In genomic region chr1:84073266-84073665, GRCh38 we compare ENCODE assay signal across 14 cellular contexts.
DNase-seq lines count a peak whose midpoint lies in the region; ATAC-seq, FAIRE-seq and TF ChIP-seq lines count a peak whose summit lies in the region.
"Had no signal": no experiment of that assay in that cellular context is flagged by ENCODE, and none has a peak within 500 bp of the region (broad histone marks: within the 10 kb centered on the region; RNA-seq: fewer than 3 reads in every experiment).

No MANE protein-coding gene starts in this region.

- no peaks in the 10 kb centered on the region; the same call in 1 of the 2 replicates for H3F3A ChIP-seq in MM.1S (ENCODE audit: insufficient read depth, low read length)

- FAIRE-seq in pancreas (lab: Jason Lieb, UNC): no peak
- FAIRE-seq: H1 had no signal

- peak; percentile 34 for DNase-seq in AG04449 (ENCODE audit: low read depth, low spot score)
- peak; percentile 12 for DNase-seq in HFFc6
- peak; percentile 66 for DNase-seq in amniotic epithelial cell (ENCODE audit: low read depth)
- peak; percentile 53 for DNase-seq in fibroblast of peridontal ligament (ENCODE audit: extremely low read depth)
- no peak for DNase-seq in pancreas
- DNase-seq in cardiac septum (ENCODE audit: low spot score): no peak
- DNase-seq in MM.1S: no peak
- DNase-seq: COR-L47, GF-D8, NCI-H1930, NCI-H510A treated with DMSO at 0.1 percent for 48 hours had no signal

- H3K36me3 ChIP-seq in pancreas (no peaks in the 10 kb centered on the region), MM.1S (replicated peaks; ENCODE audit: insufficient read depth, low read length) (no peaks in the 10 kb centered on the region)

- H3K27me3 ChIP-seq in pancreas (no peaks in the 10 kb centered on the region), MM.1S (replicated peaks; ENCODE audit: insufficient read depth, low read length) (no peaks in the 10 kb centered on the region)

- H3K9me3 Mint-ChIP-seq in HFFc6: peaks cover 26% of the 10 kb centered on the region

- H3K9me3 ChIP-seq in pancreas (no peaks in the 10 kb centered on the region), MM.1S (replicated peaks; ENCODE audit: insufficient read depth, low read length) (no peaks in the 10 kb centered on the region)

- no peak overlapping the region for H3K27ac Mint-ChIP-seq in HFFc6
- H3K27ac Mint-ChIP-seq: CD14-positive monocyte had no signal

- H3K4me2 ChIP-seq in MM.1S (ENCODE audit: low read depth, low read length): no peak overlapping the region

- H3K79me2 ChIP-seq in MM.1S (ENCODE audit: low read length): no peaks in the 10 kb centered on the region

- H3K27me3 Mint-ChIP-seq in HFFc6 (ENCODE audit: insufficient read depth): no peaks in the 10 kb centered on the region

- H4K20me1 ChIP-seq in MM.1S (ENCODE audit: insufficient read depth, low read length): no peaks in the 10 kb centered on the region

- no peaks in the 10 kb centered on the region for H3K9me2 ChIP-seq in MM.1S (replicated peaks; ENCODE audit: insufficient read depth, low read length)

- TF ChIP-seq CTCF in AG04449 (IDR thresholded peaks at IDR 0.05; ENCODE audit: insufficient read depth, low read length, missing control alignments): no peak
- TF ChIP-seq CTCF in HFFc6 (IDR thresholded peaks at IDR 0.05): no peak
- TF ChIP-seq CTCF in pancreas (IDR thresholded peaks at IDR 0.05): no peak
- no peak for TF ChIP-seq CTCF in MM.1S (IDR thresholded peaks at IDR 0.05; ENCODE audit: low read length)

- ATAC-seq in GM18868 (IDR thresholded peaks at IDR 0.05; ENCODE audit: unreplicated experiment): no peak
- ATAC-seq in pancreas: no peak

- no peak overlapping the region for H3K9ac ChIP-seq in MM.1S (ENCODE audit: low read length)

- 72 to 87% methylated on average over 3 of the region's 3 CpGs for WGBS in pancreas, 2 donors

- H3K4me1 ChIP-seq in pancreas (no peaks in the 10 kb centered on the region), MM.1S (ENCODE audit: low read length) (no peaks in the 10 kb centered on the region)

- CTCF ChIA-PET in AG04449 (lab: Yijun Ruan, JAX): no interaction called here

- H3K4me3 ChIP-seq in AG04449 (ENCODE audit: low read depth, low read length) (no peak overlapping the region), pancreas (no peak overlapping the region), MM.1S (ENCODE audit: low read length) (no peak overlapping the region)

- peaks cover 12% of the 10 kb centered on the region for H3K36me3 Mint-ChIP-seq in HFFc6 (ENCODE audit: low read depth)

- no peak overlapping the region for H3K4me3 Mint-ChIP-seq in HFFc6
- H3K4me3 Mint-ChIP-seq: CD14-positive monocyte had no signal

- H3K4me1 Mint-ChIP-seq in HFFc6 (ENCODE audit: low read depth): peaks cover 21% of the 10 kb centered on the region

- POLR2A ChIA-PET in AG04449 (lab: Yijun Ruan, JAX): no interaction called here

- H2AFZ ChIP-seq in MM.1S (ENCODE audit: low read length): no peak overlapping the region

- H3K27ac ChIP-seq in pancreas: no peak overlapping the region
- no peak overlapping the region for H3K27ac ChIP-seq in MM.1S (ENCODE audit: low read length)

- intact Hi-C loops in pancreas (cut with DNase I) (no loop called here), cardiac septum (cut with DNase I) (no loop called here)

Comparison
In these comparisons a context has a peak if more than half of its experiments do, and no peak if none do; other contexts are left out.
1. DNase-seq: peak in AG04449 (single experiment), HFFc6 (single experiment), amniotic epithelial cell (single experiment) and fibroblast of peridontal ligament (single experiment); none in pancreas (0 of 6), cardiac septum (single experiment) and MM.1S (single experiment).